In genomic region chr1:234578735-234579134, GRCh38 we compare ENCODE assay signal across 25 cellular contexts.
"Had no signal": no experiment of that assay in that cellular context is flagged by ENCODE, and none has a peak within 500 bp of the region (broad histone marks: within the 10 kb centered on the region; RNA-seq: fewer than 3 reads in every experiment).

No MANE protein-coding gene starts in this region.

- H3K27ac ChIP-seq: epithelial cell of prostate, gastrocnemius medialis, pancreas, right lobe of liver, suprapubic skin, transverse colon, upper lobe of right lung had no signal

- H3K4me1 Mint-ChIP-seq: naive B cell; stimulated activated naive B cell treated with anti-CD40 and anti-IgM and Interleukin-4, amounts not matched to agents 10 μg/mL and 1 μg/mL and 100 μg/mL, for 72 hours had no signal

- H3K4me1 ChIP-seq: pancreas had no signal

- H3K4me3 Mint-ChIP-seq: mesothelial cell of epicardium; naive B cell; natural killer cell treated with Interleukin-12 subunit alpha and Interleukin-12 subunit beta and Interleukin-15 and Interleukin-18, amount 100 ng/mL, for 72 hours; stimulated activated naive B cell treated with anti-CD40 and anti-IgM and Interleukin-4, amounts not matched to agents 10 μg/mL and 1 μg/mL and 100 μg/mL, for 72 hours; stimulated activated naive CD8-positive, alpha-beta T cell treated with anti-CD3 and anti-CD28 coated beads, Interleukin-15, Interleukin-2, amounts not matched to agents 100 ng/mL and 50 ng/mL, for 24 hours had no signal

- H3K36me3 ChIP-seq: gastrocnemius medialis, pancreas, right lobe of liver, suprapubic skin, transverse colon, upper lobe of right lung had no signal

- DNase-seq: cerebellar nuclear complex; cortex of kidney; effector CD4-positive, alpha-beta T cell; foreskin fibroblast; gastrocnemius medialis; kidney; mesenchymal stem cell; mucosa of descending colon; naive B cell; occipital lobe; pancreas; retina; small intestine; stimulated activated CD4-positive, alpha-beta T cell treated with anti-CD3 and anti-CD28 coated beads, Interleukin-15, amount 100 ng/mL, for 24 hours; stimulated activated CD4-positive, alpha-beta T cell treated with anti-CD3 and anti-CD28 coated beads, Interleukin-2, amount 100 ng/mL, for 48 hours; stimulated activated naive B cell treated with anti-CD40 and anti-IgM and Interleukin-4, amounts not matched to agents 10 μg/mL and 1 μg/mL and 100 μg/mL, for 72 hours; transverse colon; upper lobe of right lung had no signal

- H3K27ac Mint-ChIP-seq: mesothelial cell of epicardium; naive B cell; natural killer cell treated with Interleukin-12 subunit alpha and Interleukin-12 subunit beta and Interleukin-15 and Interleukin-18, amount 100 ng/mL, for 72 hours; stimulated activated naive B cell treated with anti-CD40 and anti-IgM and Interleukin-4, amounts not matched to agents 10 μg/mL and 1 μg/mL and 100 μg/mL, for 72 hours; stimulated activated naive CD8-positive, alpha-beta T cell treated with anti-CD3 and anti-CD28 coated beads, Interleukin-15, Interleukin-2, amounts not matched to agents 100 ng/mL and 50 ng/mL, for 24 hours had no signal

- H3K9me3 Mint-ChIP-seq: naive B cell; natural killer cell treated with Interleukin-12 subunit alpha and Interleukin-12 subunit beta and Interleukin-15 and Interleukin-18, amount 100 ng/mL, for 72 hours; stimulated activated naive CD8-positive, alpha-beta T cell treated with anti-CD3 and anti-CD28 coated beads, Interleukin-15, Interleukin-2, amounts not matched to agents 100 ng/mL and 50 ng/mL, for 24 hours had no signal

- H3K4me3 ChIP-seq: gastrocnemius medialis, mucosa of descending colon, pancreas, right lobe of liver, suprapubic skin, transverse colon, upper lobe of right lung had no signal

- H3K27me3 ChIP-seq: gastrocnemius medialis, pancreas, right lobe of liver, suprapubic skin, transverse colon, upper lobe of right lung had no signal

- H3K27me3 Mint-ChIP-seq: stimulated activated naive B cell treated with anti-CD40 and anti-IgM and Interleukin-4, amounts not matched to agents 10 μg/mL and 1 μg/mL and 100 μg/mL, for 72 hours; stimulated activated naive CD8-positive, alpha-beta T cell treated with anti-CD3 and anti-CD28 coated beads, Interleukin-15, Interleukin-2, amounts not matched to agents 100 ng/mL and 50 ng/mL, for 24 hours had no signal

- H3K9me3 ChIP-seq: gastrocnemius medialis, mucosa of descending colon, pancreas, right lobe of liver, suprapubic skin, transverse colon, upper lobe of right lung had no signal

- ATAC-seq: gastrocnemius medialis; left lobe of liver; mucosa of descending colon; natural killer cell treated with Interleukin-12 subunit alpha and Interleukin-12 subunit beta and Interleukin-15 and Interleukin-18, amount 100 ng/mL, for 72 hours; right lobe of liver; stimulated activated naive B cell treated with anti-CD40 and anti-IgM and Interleukin-4, amounts not matched to agents 10 μg/mL and 1 μg/mL and 100 μg/mL, for 72 hours; upper lobe of right lung had no signal

- H3K36me3 Mint-ChIP-seq: mesothelial cell of epicardium; naive B cell; natural killer cell treated with Interleukin-12 subunit alpha and Interleukin-12 subunit beta and Interleukin-15 and Interleukin-18, amount 100 ng/mL, for 72 hours; stimulated activated naive B cell treated with anti-CD40 and anti-IgM and Interleukin-4, amounts not matched to agents 10 μg/mL and 1 μg/mL and 100 μg/mL, for 72 hours had no signal
